1 cellular context compared by ENCODE assay signal in the genomic region with DNA sequence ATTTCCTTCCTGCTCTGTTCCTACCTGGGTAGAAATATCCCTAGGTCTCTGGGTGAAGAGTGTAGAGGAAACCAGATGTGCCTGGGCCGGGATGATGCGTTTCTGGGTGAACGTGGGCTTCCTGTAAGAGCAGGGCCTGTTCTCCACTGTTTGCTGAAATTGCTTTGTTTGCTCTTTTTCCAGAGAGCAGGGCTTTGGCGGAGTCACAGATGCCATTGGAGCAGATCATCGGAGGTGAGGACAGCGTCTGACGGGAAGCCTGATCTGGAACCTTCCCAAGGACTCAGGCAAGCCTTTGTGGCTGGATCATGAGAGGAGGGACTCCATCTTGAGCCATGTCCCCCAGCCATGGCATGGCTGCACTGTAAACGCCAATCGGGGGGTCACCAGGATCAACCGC.
TF ChIP-seq lines count a peak whose summit lies in the region.

No MANE protein-coding gene starts in this region.

TF ChIP-seq in HepG2, 621 proteins besides CTCF, POLR2A, EP300 and RAD21 (continued from another document and continues in another):
- TF ChIP-seq NFAT5 (CRISPR knock-in tag; IDR thresholded peaks at IDR 0.05), result no peak
- TF ChIP-seq ZNF292 (CRISPR knock-in tag; IDR thresholded peaks at IDR 0.05; ENCODE audit: borderline replicate concordance, low read depth), result peak; percentile 53; the same call in 1 of the 2 replicates
- TF ChIP-seq ZFP90 (CRISPR knock-in tag; IDR thresholded peaks at IDR 0.05; ENCODE audit: borderline replicate concordance), result peak; percentile 34; the same call in 1 of the 2 replicates
- TF ChIP-seq TFE3 (CRISPR knock-in tag; IDR thresholded peaks at IDR 0.05), result no peak
- no peak for TF ChIP-seq BRD4 (CRISPR knock-in tag; IDR thresholded peaks at IDR 0.05)
- TF ChIP-seq CBX2 (IDR thresholded peaks at IDR 0.05; ENCODE audit: low read depth, low read length), result no peak
- no peak for TF ChIP-seq CBX2 (CRISPR knock-in tag; IDR thresholded peaks at IDR 0.05; ENCODE audit: low read depth)
- peak; percentile 76 for TF ChIP-seq MAFF (IDR thresholded peaks at IDR 0.05; ENCODE audit: low read depth, low read length)
- no peak for TF ChIP-seq SKIL (CRISPR knock-in tag; IDR thresholded peaks at IDR 0.05; ENCODE audit: borderline replicate concordance)
- no peak for TF ChIP-seq PAXIP1 (CRISPR knock-in tag; conservative IDR thresholded peaks at IDR 0.05)
- TF ChIP-seq ATF7-NPFF (CRISPR knock-in tag; IDR thresholded peaks at IDR 0.05; ENCODE audit: low read depth), result no peak
- no peak for TF ChIP-seq MLXIP (CRISPR knock-in tag; IDR thresholded peaks at IDR 0.05; ENCODE audit: borderline replicate concordance)
- TF ChIP-seq ZNF644 (CRISPR knock-in tag; IDR thresholded peaks at IDR 0.05; ENCODE audit: low read depth), result peak; percentile 54; the same call in 1 of the 2 replicates
- TF ChIP-seq ONECUT2 (CRISPR knock-in tag; IDR thresholded peaks at IDR 0.05), result no peak
- TF ChIP-seq POGZ (CRISPR knock-in tag; IDR thresholded peaks at IDR 0.05), result 0 out of 2 replicates have a peak, but pooled peaks have one; percentile 47
- TF ChIP-seq MIXL1 (CRISPR knock-in tag; IDR thresholded peaks at IDR 0.05), result 0 out of 2 replicates have a peak, but pooled peaks have one; percentile 37
- no peak for TF ChIP-seq SAFB2 (CRISPR knock-in tag; IDR thresholded peaks at IDR 0.05; ENCODE audit: borderline replicate concordance, low read depth)
- no peak for TF ChIP-seq KLF15 (CRISPR knock-in tag; IDR thresholded peaks at IDR 0.05; ENCODE audit: borderline replicate concordance)
- no peak for TF ChIP-seq ZNF614 (CRISPR knock-in tag; IDR thresholded peaks at IDR 0.05; ENCODE audit: borderline replicate concordance)
- TF ChIP-seq STAT6 (CRISPR knock-in tag; IDR thresholded peaks at IDR 0.05; ENCODE audit: borderline replicate concordance), result no peak
- TF ChIP-seq CC2D1A (CRISPR knock-in tag; IDR thresholded peaks at IDR 0.05), result no peak
- TF ChIP-seq, protein P1, sequence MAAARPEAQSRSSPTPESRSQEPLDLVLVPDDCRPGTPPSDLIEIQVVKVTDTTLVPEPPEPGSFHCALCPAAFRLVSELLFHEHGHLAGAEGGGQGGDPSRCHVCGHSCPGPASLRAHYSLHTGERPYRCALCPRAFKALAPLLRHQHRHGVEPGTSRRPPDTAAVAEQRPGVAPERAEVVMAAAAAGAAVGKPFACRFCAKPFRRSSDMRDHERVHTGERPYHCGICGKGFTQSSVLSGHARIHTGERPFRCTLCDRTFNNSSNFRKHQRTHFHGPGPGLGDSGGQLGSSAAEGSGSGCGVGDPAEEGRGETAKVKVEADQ (CRISPR knock-in tag; IDR thresholded peaks at IDR 0.05; ENCODE audit: borderline replicate concordance), result no peak
- no peak for TF ChIP-seq ZKSCAN1 (IDR thresholded peaks at IDR 0.05; ENCODE audit: low read length)
- TF ChIP-seq, protein P2, sequence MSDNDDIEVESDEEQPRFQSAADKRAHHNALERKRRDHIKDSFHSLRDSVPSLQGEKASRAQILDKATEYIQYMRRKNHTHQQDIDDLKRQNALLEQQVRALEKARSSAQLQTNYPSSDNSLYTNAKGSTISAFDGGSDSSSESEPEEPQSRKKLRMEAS (IDR thresholded peaks at IDR 0.05), result peak; percentile 50
- TF ChIP-seq, protein P3, sequence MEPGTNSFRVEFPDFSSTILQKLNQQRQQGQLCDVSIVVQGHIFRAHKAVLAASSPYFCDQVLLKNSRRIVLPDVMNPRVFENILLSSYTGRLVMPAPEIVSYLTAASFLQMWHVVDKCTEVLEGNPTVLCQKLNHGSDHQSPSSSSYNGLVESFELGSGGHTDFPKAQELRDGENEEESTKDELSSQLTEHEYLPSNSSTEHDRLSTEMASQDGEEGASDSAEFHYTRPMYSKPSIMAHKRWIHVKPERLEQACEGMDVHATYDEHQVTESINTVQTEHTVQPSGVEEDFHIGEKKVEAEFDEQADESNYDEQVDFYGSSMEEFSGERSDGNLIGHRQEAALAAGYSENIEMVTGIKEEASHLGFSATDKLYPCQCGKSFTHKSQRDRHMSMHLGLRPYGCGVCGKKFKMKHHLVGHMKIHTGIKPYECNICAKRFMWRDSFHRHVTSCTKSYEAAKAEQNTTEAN (CRISPR knock-in tag; conservative IDR thresholded peaks at IDR 0.05), result no peak
- TF ChIP-seq, protein P4, sequence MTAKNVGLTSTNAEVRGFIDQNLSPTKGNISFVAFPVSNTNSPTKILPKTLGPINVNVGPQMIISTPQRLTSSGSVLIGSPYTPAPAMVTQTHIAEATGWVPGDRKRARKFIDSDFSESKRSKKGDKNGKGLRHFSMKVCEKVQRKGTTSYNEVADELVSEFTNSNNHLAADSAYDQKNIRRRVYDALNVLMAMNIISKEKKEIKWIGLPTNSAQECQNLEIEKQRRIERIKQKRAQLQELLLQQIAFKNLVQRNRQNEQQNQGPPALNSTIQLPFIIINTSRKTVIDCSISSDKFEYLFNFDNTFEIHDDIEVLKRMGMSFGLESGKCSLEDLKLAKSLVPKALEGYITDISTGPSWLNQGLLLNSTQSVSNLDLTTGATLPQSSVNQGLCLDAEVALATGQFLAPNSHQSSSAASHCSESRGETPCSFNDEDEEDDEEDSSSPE (CRISPR knock-in tag; IDR thresholded peaks at IDR 0.05), result no peak
- no peak for TF ChIP-seq MEIS2 (CRISPR knock-in tag; IDR thresholded peaks at IDR 0.05)
- TF ChIP-seq ZFAT (CRISPR knock-in tag; conservative IDR thresholded peaks at IDR 0.05), result no peak
- no peak for TF ChIP-seq ZNF460 (CRISPR knock-in tag; IDR thresholded peaks at IDR 0.05; ENCODE audit: borderline replicate concordance)
- TF ChIP-seq ZNF569 (CRISPR knock-in tag; IDR thresholded peaks at IDR 0.05; ENCODE audit: borderline replicate concordance), result no peak
- no peak for TF ChIP-seq ZNF790 (CRISPR knock-in tag; IDR thresholded peaks at IDR 0.05; ENCODE audit: borderline replicate concordance)
- no peak for TF ChIP-seq ZNF101 (CRISPR knock-in tag; IDR thresholded peaks at IDR 0.05; ENCODE audit: borderline replicate concordance, low read depth)
